ENCODE assay signal across 28 cellular contexts in the genomic region with DNA sequence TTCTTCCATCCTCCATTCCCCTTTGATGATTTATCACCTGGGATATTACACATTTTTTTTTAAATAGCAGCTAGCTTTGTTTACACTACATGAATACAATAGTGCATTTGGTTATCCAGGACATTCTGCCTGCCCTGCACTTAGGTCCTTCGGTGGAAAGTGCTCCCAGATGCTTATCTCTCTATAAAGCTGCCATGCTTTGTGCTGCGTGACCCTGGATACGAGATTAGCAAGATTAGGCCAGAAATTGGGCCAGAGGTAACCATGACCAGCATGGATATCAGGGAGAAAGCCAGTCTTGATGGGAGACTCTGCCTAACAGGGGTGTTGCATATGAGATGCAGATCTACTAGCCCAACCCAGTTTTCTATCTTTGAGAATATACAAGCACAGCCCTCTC. TPM values are rescaled to one million over a fixed set of nuclear protein-coding genes. Genes with fewer than 3 reads are reported as not detected.
"Had no signal": no experiment of that assay in that cellular context is flagged by ENCODE, and none has a peak within 500 bp of the region (broad histone marks: within the 10 kb centered on the region; RNA-seq: fewer than 3 reads in every experiment).

No MANE protein-coding gene starts in this region.

- H3K27me3 ChIP-seq: brain microvascular endothelial cell, MG63 had no signal

- H3K4me2 ChIP-seq: KMS-11 had no signal

- H3K4me3 ChIP-seq: cardiac muscle cell, MG63, SK-N-MC had no signal

- DNase-seq: activated B cell treated with CpG ODN at 0.5 μM for 24 hours; activated CD4-positive, alpha-beta T cell treated with anti-CD3 and anti-CD28 coated beads for 1 hour; activated CD4-positive, alpha-beta T cell treated with anti-CD3 and anti-CD28 coated beads, Interleukin-2, amount 10 ng/mL, durations not matched to agents 24 days and 14 days; activated CD4-positive, alpha-beta T cell treated with anti-CD3 and anti-CD28 coated beads, Interleukin-2, amount 50 U/mL, for 48 hours; activated CD8-positive, alpha-beta memory T cell treated with anti-CD3 and anti-CD28 coated beads, Interleukin-2, amount 10 ng/mL, durations not matched to agents 7 days and 5 days; activated effector memory CD4-positive, alpha-beta T cell treated with Interleukin-2 at 50 U/mL for 16 hours; activated naive CD4-positive, alpha-beta T cell; activated T-cell treated with anti-CD3 and anti-CD28 coated beads, Interleukin-2, amount 50 U/mL, for 24 hours; amygdala; brain microvascular endothelial cell; MG63; MV-4-11; NCI-H1092 treated with DMSO at 0.1 percent for 48 hours; NCI-H1694 treated with DMSO at 0.1 percent for 48 hours; NCI-H2029 treated with DMSO at 0.1 percent for 48 hours; NCI-H446; NCI-H524; NCI-H748 treated with DMSO at 0.1 percent for 48 hours; OCI-M1; RPMI8226; SW 1271 had no signal

- H3K9ac ChIP-seq: KMS-11 had no signal

- H3K36me3 ChIP-seq: brain microvascular endothelial cell, cardiac muscle cell, MG63 had no signal

- H3K27ac ChIP-seq: brain microvascular endothelial cell, cardiac muscle cell, KMS-11, SK-N-MC had no signal

RNA-seq across cellular contexts. Expression of a gene that starts 12.1 kb away (rescaled TPM):
- total RNA-seq: activated B cell treated with CpG ODN at 0.5 μM for 24 hours; activated CD4-positive, alpha-beta T cell treated with anti-CD3 and anti-CD28 coated beads, Interleukin-2, amount 10 ng/mL, durations not matched to agents 24 days and 14 days; activated CD8-positive, alpha-beta memory T cell treated with anti-CD3 and anti-CD28 coated beads, Interleukin-2, amount 10 ng/mL, durations not matched to agents 7 days and 5 days; activated T-helper 1 cell treated with anti-CD3 and anti-CD28 coated beads, Interleukin-12 subunit alpha, Interleukin-12 subunit beta, Interleukin-2, Interleukin-4 antibody, amounts not matched to agents 30 ng/mL and 10 ng/mL and 1 ng/mL, durations not matched to agents 14 hours and 24 hours and 36 hours; astrocyte; cardiac muscle cell; Right ventricle myocardium inferior; T-helper 1 cell treated with Interleukin-12 subunit alpha and Interleukin-12 subunit beta and Interleukin-4 antibody, amounts not matched to agents 30 ng/mL and 1 ng/mL, for 36 hours had no signal

RNA-seq across cellular contexts. Expression of a gene that starts 34.0 kb away (rescaled TPM):
- total RNA-seq: activated B cell treated with CpG ODN at 0.5 μM for 24 hours; activated CD4-positive, alpha-beta T cell treated with anti-CD3 and anti-CD28 coated beads, Interleukin-2, amount 10 ng/mL, durations not matched to agents 24 days and 14 days; activated CD8-positive, alpha-beta memory T cell treated with anti-CD3 and anti-CD28 coated beads, Interleukin-2, amount 10 ng/mL, durations not matched to agents 7 days and 5 days; activated T-helper 1 cell treated with anti-CD3 and anti-CD28 coated beads, Interleukin-12 subunit alpha, Interleukin-12 subunit beta, Interleukin-2, Interleukin-4 antibody, amounts not matched to agents 30 ng/mL and 10 ng/mL and 1 ng/mL, durations not matched to agents 14 hours and 24 hours and 36 hours; astrocyte; Right ventricle myocardium inferior; T-helper 1 cell treated with Interleukin-12 subunit alpha and Interleukin-12 subunit beta and Interleukin-4 antibody, amounts not matched to agents 30 ng/mL and 1 ng/mL, for 36 hours had no signal

RNA-seq across cellular contexts. Expression of a gene that starts 42.0 kb away (rescaled TPM):
- total RNA-seq: activated B cell treated with CpG ODN at 0.5 μM for 24 hours; activated CD4-positive, alpha-beta T cell treated with anti-CD3 and anti-CD28 coated beads, Interleukin-2, amount 10 ng/mL, durations not matched to agents 24 days and 14 days; activated T-helper 1 cell treated with anti-CD3 and anti-CD28 coated beads, Interleukin-12 subunit alpha, Interleukin-12 subunit beta, Interleukin-2, Interleukin-4 antibody, amounts not matched to agents 30 ng/mL and 10 ng/mL and 1 ng/mL, durations not matched to agents 14 hours and 24 hours and 36 hours; cardiac muscle cell; Right ventricle myocardium inferior; T-helper 1 cell treated with Interleukin-12 subunit alpha and Interleukin-12 subunit beta and Interleukin-4 antibody, amounts not matched to agents 30 ng/mL and 1 ng/mL, for 36 hours had no signal

RNA-seq across cellular contexts. Expression of a gene that starts 52.1 kb away (rescaled TPM):
- total RNA-seq: activated B cell treated with CpG ODN at 0.5 μM for 24 hours; activated CD4-positive, alpha-beta T cell treated with anti-CD3 and anti-CD28 coated beads, Interleukin-2, amount 10 ng/mL, durations not matched to agents 24 days and 14 days; activated CD8-positive, alpha-beta memory T cell treated with anti-CD3 and anti-CD28 coated beads, Interleukin-2, amount 10 ng/mL, durations not matched to agents 7 days and 5 days; activated T-helper 1 cell treated with anti-CD3 and anti-CD28 coated beads, Interleukin-12 subunit alpha, Interleukin-12 subunit beta, Interleukin-2, Interleukin-4 antibody, amounts not matched to agents 30 ng/mL and 10 ng/mL and 1 ng/mL, durations not matched to agents 14 hours and 24 hours and 36 hours; astrocyte; cardiac muscle cell; Right ventricle myocardium inferior; T-helper 1 cell treated with Interleukin-12 subunit alpha and Interleukin-12 subunit beta and Interleukin-4 antibody, amounts not matched to agents 30 ng/mL and 1 ng/mL, for 36 hours had no signal

RNA-seq across cellular contexts. Expression of a gene that starts 58.9 kb away (rescaled TPM):
- total RNA-seq: activated B cell treated with CpG ODN at 0.5 μM for 24 hours, cardiac muscle cell, Right ventricle myocardium inferior had no signal
